8 cellular contexts compared by ENCODE assay signal in genomic region chr14:44961730-44962572, GRCh38. TPM values are rescaled to one million over a fixed set of nuclear protein-coding genes. Genes with fewer than 3 reads are reported as not detected.
A peak's percentile ranks its signal among the peaks of the same experiment; 100 is the strongest.
DNase-seq lines count a peak whose midpoint lies in the region; ATAC-seq and TF ChIP-seq lines count a peak whose summit lies in the region.

A gene with protein sequence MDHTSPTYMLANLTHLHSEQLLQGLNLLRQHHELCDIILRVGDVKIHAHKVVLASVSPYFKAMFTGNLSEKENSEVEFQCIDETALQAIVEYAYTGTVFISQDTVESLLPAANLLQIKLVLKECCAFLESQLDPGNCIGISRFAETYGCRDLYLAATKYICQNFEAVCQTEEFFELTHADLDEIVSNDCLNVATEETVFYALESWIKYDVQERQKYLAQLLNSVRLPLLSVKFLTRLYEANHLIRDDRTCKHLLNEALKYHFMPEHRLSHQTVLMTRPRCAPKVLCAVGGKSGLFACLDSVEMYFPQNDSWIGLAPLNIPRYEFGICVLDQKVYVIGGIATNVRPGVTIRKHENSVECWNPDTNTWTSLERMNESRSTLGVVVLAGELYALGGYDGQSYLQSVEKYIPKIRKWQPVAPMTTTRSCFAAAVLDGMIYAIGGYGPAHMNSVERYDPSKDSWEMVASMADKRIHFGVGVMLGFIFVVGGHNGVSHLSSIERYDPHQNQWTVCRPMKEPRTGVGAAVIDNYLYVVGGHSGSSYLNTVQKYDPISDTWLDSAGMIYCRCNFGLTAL (minus strand): TSS chr14:44961947. CDS start chr14:44945928, 16,019 bp downstream.
A gene with protein sequence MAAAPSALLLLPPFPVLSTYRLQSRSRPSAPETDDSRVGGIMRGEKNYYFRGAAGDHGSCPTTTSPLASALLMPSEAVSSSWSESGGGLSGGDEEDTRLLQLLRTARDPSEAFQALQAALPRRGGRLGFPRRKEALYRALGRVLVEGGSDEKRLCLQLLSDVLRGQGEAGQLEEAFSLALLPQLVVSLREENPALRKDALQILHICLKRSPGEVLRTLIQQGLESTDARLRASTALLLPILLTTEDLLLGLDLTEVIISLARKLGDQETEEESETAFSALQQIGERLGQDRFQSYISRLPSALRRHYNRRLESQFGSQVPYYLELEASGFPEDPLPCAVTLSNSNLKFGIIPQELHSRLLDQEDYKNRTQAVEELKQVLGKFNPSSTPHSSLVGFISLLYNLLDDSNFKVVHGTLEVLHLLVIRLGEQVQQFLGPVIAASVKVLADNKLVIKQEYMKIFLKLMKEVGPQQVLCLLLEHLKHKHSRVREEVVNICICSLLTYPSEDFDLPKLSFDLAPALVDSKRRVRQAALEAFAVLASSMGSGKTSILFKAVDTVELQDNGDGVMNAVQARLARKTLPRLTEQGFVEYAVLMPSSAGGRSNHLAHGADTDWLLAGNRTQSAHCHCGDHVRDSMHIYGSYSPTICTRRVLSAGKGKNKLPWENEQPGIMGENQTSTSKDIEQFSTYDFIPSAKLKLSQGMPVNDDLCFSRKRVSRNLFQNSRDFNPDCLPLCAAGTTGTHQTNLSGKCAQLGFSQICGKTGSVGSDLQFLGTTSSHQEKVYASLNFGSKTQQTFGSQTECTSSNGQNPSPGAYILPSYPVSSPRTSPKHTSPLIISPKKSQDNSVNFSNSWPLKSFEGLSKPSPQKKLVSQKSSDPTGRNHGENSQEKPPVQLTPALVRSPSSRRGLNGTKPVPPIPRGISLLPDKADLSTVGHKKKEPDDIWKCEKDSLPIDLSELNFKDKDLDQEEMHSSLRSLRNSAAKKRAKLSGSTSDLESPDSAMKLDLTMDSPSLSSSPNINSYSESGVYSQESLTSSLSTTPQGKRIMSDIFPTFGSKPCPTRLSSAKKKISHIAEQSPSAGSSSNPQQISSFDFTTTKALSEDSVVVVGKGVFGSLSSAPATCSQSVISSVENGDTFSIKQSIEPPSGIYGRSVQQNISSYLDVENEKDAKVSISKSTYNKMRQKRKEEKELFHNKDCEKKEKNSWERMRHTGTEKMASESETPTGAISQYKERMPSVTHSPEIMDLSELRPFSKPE (N-terminal part only) (plus strand): TSS chr14:44962190. CDS start chr14:44962422, 232 bp downstream.

- peak within 1 kb of the TSS; percentile 70 for H3K9ac ChIP-seq in SU-DHL-6 (ENCODE audit: low read length)

- peak; percentile 98 to 100 (median 99) for DNase-seq in NCI-H1417 (lab: John Stamatoyannopoulos, UW)
- DNase-seq in activated naive CD8-positive, alpha-beta T cell treated with anti-CD3 and anti-CD28 coated beads, Interleukin-2, amount 50 U/mL, for 24 hours, result peak; percentile 92
- DNase-seq in heart left ventricle, result peak; percentile 94 to 98 (median 98)
- DNase-seq in pons (ENCODE audit: low spot score), result peak; percentile 100
- peak; percentile 93 for DNase-seq in type B pancreatic cell (ENCODE audit: extremely low spot score, unreplicated experiment)

- peaks cover 5% of the 10 kb centered on the region; the same call in 1 of the 2 replicates for H4K20me1 ChIP-seq in SU-DHL-6 (ENCODE audit: low read depth, low read length)

- peaks cover 89% of the 10 kb centered on the region for H3K79me2 ChIP-seq in SU-DHL-6 (ENCODE audit: insufficient read depth, low read length)

- peak within 1 kb of the TSS; percentile 85 for H3K4me2 ChIP-seq in SU-DHL-6 (ENCODE audit: low read depth, low read length, poor library complexity, severe bottlenecking)

- TF ChIP-seq POLR2A in heart left ventricle (IDR thresholded peaks at IDR 0.05), result peak in 1 of 2 donors; percentile 88

- H3K27me3 Mint-ChIP-seq in activated naive CD8-positive, alpha-beta T cell treated with anti-CD3 and anti-CD28 coated beads, Interleukin-2, amount 50 U/mL, for 24 hours, result no peaks in the 10 kb centered on the region
- H3K27me3 Mint-ChIP-seq in type B pancreatic cell, result no peaks in the 10 kb centered on the region

- peaks cover 28% of the 10 kb centered on the region for H3K36me3 Mint-ChIP-seq in activated naive CD8-positive, alpha-beta T cell treated with anti-CD3 and anti-CD28 coated beads, Interleukin-2, amount 50 U/mL, for 24 hours (ENCODE audit: low read depth)
- peaks cover 8% of the 10 kb centered on the region for H3K36me3 Mint-ChIP-seq in type B pancreatic cell

- H3K36me3 ChIP-seq in SU-DHL-6 (ENCODE audit: low read length) (no peaks in the 10 kb centered on the region), heart left ventricle (no peaks in the 10 kb centered on the region)

- H3K9me3 ChIP-seq in SU-DHL-6 (ENCODE audit: insufficient read depth, low read length) (no peaks in the 10 kb centered on the region), heart left ventricle (no peaks in the 10 kb centered on the region)

- H3K27ac Mint-ChIP-seq in activated naive CD8-positive, alpha-beta T cell treated with anti-CD3 and anti-CD28 coated beads, Interleukin-2, amount 50 U/mL, for 24 hours, result no peak within 1 kb of the TSS
- H3K27ac Mint-ChIP-seq in type B pancreatic cell, result no peak within 1 kb of the TSS

- peaks cover 67% of the 10 kb centered on the region for H3K4me1 Mint-ChIP-seq in activated naive CD8-positive, alpha-beta T cell treated with anti-CD3 and anti-CD28 coated beads, Interleukin-2, amount 50 U/mL, for 24 hours
- H3K4me1 Mint-ChIP-seq in type B pancreatic cell (ENCODE audit: unreplicated experiment), result peaks cover 33% of the 10 kb centered on the region

- H3K9me3 Mint-ChIP-seq in activated naive CD8-positive, alpha-beta T cell treated with anti-CD3 and anti-CD28 coated beads, Interleukin-2, amount 50 U/mL, for 24 hours, result peaks cover 24% of the 10 kb centered on the region
- H3K9me3 Mint-ChIP-seq in type B pancreatic cell, result no peaks in the 10 kb centered on the region

- peaks cover 8 to 81% (median 47%) of the 10 kb centered on the region in 12 donors for H3K4me1 ChIP-seq in heart left ventricle

- H3K27ac ChIP-seq in SU-DHL-6 (ENCODE audit: low read depth, low read length) (peak within 1 kb of the TSS; percentile 74), heart left ventricle (peak within 1 kb of the TSS; percentile 67 to 93 (median 88))

- H3K27me3 ChIP-seq in SU-DHL-6 (ENCODE audit: low read length), result no peaks in the 10 kb centered on the region
- H3K27me3 ChIP-seq in heart left ventricle, result no peaks in the 10 kb centered on the region

- intact Hi-C loops in heart left ventricle (cut with DNase I), result loop anchor here in 9 of 10 donors (1.0 to 10.0 kb wide), 17 partner anchors 47 to 291 kb away; partner anchors contain the start of genes FKBP3 (in 8 of the 9), FANCM (in 7 of the 9), MIS18BP1 (in 3 of the 9) and PRPF39 (in 3 of the 9)

- no peak within 1 kb of the TSS for H3K4me3 Mint-ChIP-seq in activated naive CD8-positive, alpha-beta T cell treated with anti-CD3 and anti-CD28 coated beads, Interleukin-2, amount 50 U/mL, for 24 hours
- H3K4me3 Mint-ChIP-seq in type B pancreatic cell, result no peak within 1 kb of the TSS

- peaks cover 11% of the 10 kb centered on the region; the same call in 1 of the 2 replicates for H3F3A ChIP-seq in SU-DHL-6 (ENCODE audit: insufficient read depth)

- peak within 1 kb of the TSS; percentile 77 for H2AFZ ChIP-seq in SU-DHL-6 (ENCODE audit: low read depth, low read length, severe bottlenecking)

- H3K9me2 ChIP-seq in SU-DHL-6 (replicated peaks; ENCODE audit: insufficient read depth, low read length), result no peaks in the 10 kb centered on the region

- WGBS in heart left ventricle, 4 donors, result 0 to 1% (median 0%) methylated on average over 39 to 42 of the region's 42 CpGs

- H3K4me3 ChIP-seq in GM12875 (ENCODE audit: low read depth, low read length) (peak within 1 kb of the TSS; percentile 84), SU-DHL-6 (ENCODE audit: insufficient read depth, low read length, poor library complexity, severe bottlenecking) (peak within 1 kb of the TSS; percentile 74), heart left ventricle (peak within 1 kb of the TSS; percentile 65 to 97 (median 78))

- ATAC-seq in HG02763 (IDR thresholded peaks at IDR 0.05; ENCODE audit: unreplicated experiment) (peak; percentile 94), heart left ventricle (peak; percentile 95 to 98 (median 96))
- ATAC-seq in activated naive CD8-positive, alpha-beta T cell treated with anti-CD3 and anti-CD28 coated beads, Interleukin-2, amount 50 U/mL, for 24 hours, result peak; percentile 99

- TF ChIP-seq CTCF in GM12875 (IDR thresholded peaks at IDR 0.05; ENCODE audit: borderline replicate concordance, insufficient read depth, low read depth, low read length) (no peak), SU-DHL-6 (IDR thresholded peaks at IDR 0.05; ENCODE audit: insufficient read depth, low read length, poor library complexity, severe bottlenecking) (no peak), heart left ventricle (IDR thresholded peaks at IDR 0.05) (no peak), type B pancreatic cell (conservative IDR thresholded peaks at IDR 0.05) (no peak)

RNA-seq across cellular contexts. Expression of the first gene that starts in this region (rescaled TPM):
- total RNA-seq in heart left ventricle (10 to 100 TPM in 6 of 9 donors, 1 to 10 TPM in 3; 6.2 to 13.5 (median 10.5) TPM), type B pancreatic cell (ENCODE audit: low replicate concordance) (14.5 and 16.2 TPM in 2 replicates)
- polyA plus RNA-seq in heart left ventricle, result 1 to 10 TPM; 2.1 to 3.3 TPM

RNA-seq across cellular contexts. Expression of the second gene that starts in this region (rescaled TPM):
- total RNA-seq in heart left ventricle (10 to 100 TPM; 15.2 to 24.0 (median 19.4) TPM), type B pancreatic cell (ENCODE audit: low replicate concordance) (20.2 and 21.2 TPM in 2 replicates)
- polyA plus RNA-seq in heart left ventricle, result 1 to 10 TPM; 2.7 to 7.0 TPM

Comparison
In these comparisons a context has a peak if more than half of its experiments do, and no peak if none do; other contexts are left out.
1. Peak in every context shown above with its lines: DNase-seq, ATAC-seq, H3K4me3 ChIP-seq and H3K27ac ChIP-seq.